Comparison of ENCODE assay signal across 15 cellular contexts in the genomic region with DNA sequence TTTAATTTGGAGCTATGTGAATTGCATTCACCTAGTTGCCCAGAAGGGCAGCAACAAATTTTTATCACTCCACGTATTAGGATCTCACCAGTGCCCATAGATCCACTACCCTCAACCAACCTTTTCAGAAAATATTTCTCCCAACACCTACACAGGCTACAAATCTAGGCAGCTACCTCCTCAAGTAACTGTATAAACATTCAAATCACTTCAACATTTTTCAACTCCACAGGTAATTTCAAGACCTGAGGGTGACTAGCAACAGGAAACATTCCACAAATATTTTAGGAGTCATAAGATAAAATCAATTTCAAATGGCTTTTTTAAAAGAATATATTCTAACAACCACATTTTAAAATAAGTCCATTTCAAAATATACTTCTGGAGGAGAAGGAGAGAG. TPM values are rescaled to one million over a fixed set of nuclear protein-coding genes. Genes with fewer than 3 reads are reported as not detected.
DNase-seq lines count a peak whose midpoint lies in the region; ATAC-seq and TF ChIP-seq lines count a peak whose summit lies in the region.
"Had no signal": no experiment of that assay in that cellular context is flagged by ENCODE, and none has a peak within 500 bp of the region (broad histone marks: within the 10 kb centered on the region; RNA-seq: fewer than 3 reads in every experiment).

No MANE protein-coding gene starts in this region.

- peak overlapping the region in 1 of 2 experiments; percentile 81 for H3K4ac ChIP-seq in mesenchymal stem cell (ENCODE audit: low read depth in 1 of 2, low read length in 2 of 2)

- H3K27ac Mint-ChIP-seq in CD8-positive, alpha-beta memory T cell = peak overlapping the region; percentile 40 to 99 (median 83)
- peak overlapping the region; percentile 98 for H3K27ac Mint-ChIP-seq in HFFc6
- peak overlapping the region; percentile 33 for H3K27ac Mint-ChIP-seq in activated T-helper 2 cell treated with anti-CD3 and anti-CD28 coated beads, Interferon-gamma antibody, Interleukin-2, Interleukin-4, amounts not matched to agents 10 μg/mL and 5 μg/mL and 100 μg/mL, durations not matched to agents 14 hours and 24 hours and 36 hours

- H3K36me3 ChIP-seq in CD8-positive, alpha-beta memory T cell (ENCODE audit: insufficient read depth, low read length) = no peaks in the 10 kb centered on the region
- no peaks in the 10 kb centered on the region for H3K36me3 ChIP-seq in mesenchymal stem cell (ENCODE audit: control insufficient read depth in 1 of 2, insufficient read depth in 2 of 2, low read depth in 1 of 2, low read length in 2 of 2)
- H3K36me3 ChIP-seq: BLaER1, tibial artery had no signal

- H3K23ac ChIP-seq in mesenchymal stem cell (ENCODE audit: low read length in 2 of 2) = no peak overlapping the region

- no peaks in the 10 kb centered on the region for H3K36me3 Mint-ChIP-seq in CD8-positive, alpha-beta memory T cell
- H3K36me3 Mint-ChIP-seq in HFFc6 (ENCODE audit: low read depth) = no peaks in the 10 kb centered on the region
- H3K36me3 Mint-ChIP-seq in activated T-helper 2 cell treated with anti-CD3 and anti-CD28 coated beads, Interferon-gamma antibody, Interleukin-2, Interleukin-4, amounts not matched to agents 10 μg/mL and 5 μg/mL and 100 μg/mL, durations not matched to agents 14 hours and 24 hours and 36 hours (ENCODE audit: low read depth) = peaks cover 5% of the 10 kb centered on the region
- H3K36me3 Mint-ChIP-seq: activated naive CD8-positive, alpha-beta T cell treated with anti-CD3 and anti-CD28 coated beads, Interleukin-2, amount 10 ng/mL, durations not matched to agents 7 days and 5 days had no signal

- H3K4me1 Mint-ChIP-seq in CD8-positive, alpha-beta memory T cell = peaks cover 32 to 43% (median 39%) of the 10 kb centered on the region in 3 donors
- peaks cover 65% of the 10 kb centered on the region for H3K4me1 Mint-ChIP-seq in HFFc6 (ENCODE audit: low read depth)
- H3K4me1 Mint-ChIP-seq in activated T-helper 2 cell treated with anti-CD3 and anti-CD28 coated beads, Interferon-gamma antibody, Interleukin-2, Interleukin-4, amounts not matched to agents 10 μg/mL and 5 μg/mL and 100 μg/mL, durations not matched to agents 14 hours and 24 hours and 36 hours (ENCODE audit: low read depth) = peaks cover 57% of the 10 kb centered on the region

- H3K79me1 ChIP-seq in mesenchymal stem cell (replicated peaks; ENCODE audit: low read length, poor library complexity, severe bottlenecking) = peaks cover 2% of the 10 kb centered on the region

- H4K8ac ChIP-seq in mesenchymal stem cell (ENCODE audit: low read length) = no peak overlapping the region

- H2BK5ac ChIP-seq in mesenchymal stem cell (ENCODE audit: low read depth, low read length, poor library complexity, severe bottlenecking) = no peak overlapping the region

- H2AK5ac ChIP-seq in mesenchymal stem cell (ENCODE audit: low read length, severe bottlenecking) = peak overlapping the region; percentile 59

- no peak overlapping the region for H2AFZ ChIP-seq in mesenchymal stem cell (ENCODE audit: low read depth, low read length)

- no peaks in the 10 kb centered on the region for H3K27me3 ChIP-seq in CD8-positive, alpha-beta memory T cell (ENCODE audit: insufficient read depth, low read length, poor library complexity, severe bottlenecking)
- no peaks in the 10 kb centered on the region for H3K27me3 ChIP-seq in mesenchymal stem cell (ENCODE audit: control insufficient read depth in 1 of 2, insufficient read depth in 1 of 2, low read length in 2 of 2)
- H3K27me3 ChIP-seq: BLaER1, tibial artery had no signal

- WGBS in mesenchymal stem cell = 88% methylated on average over 1 of the region's 1 CpG

- POLR2A ChIA-PET in CD8-positive, alpha-beta memory T cell (lab: Charles Lee) = no interaction called here

- H2BK120ac ChIP-seq in mesenchymal stem cell (ENCODE audit: low read depth, low read length) = peak overlapping the region; percentile 73

- H4K91ac ChIP-seq in mesenchymal stem cell (ENCODE audit: low read length) = no peak overlapping the region

- CTCF ChIA-PET in CD8-positive, alpha-beta memory T cell (lab: Charles Lee) = interaction anchor here (1.2 kb wide), 1 partner anchor 12 kb away, joined by 3 read pairs; the partner anchor contains the start of gene PHLDA1

- H3K9me3 ChIP-seq in CD8-positive, alpha-beta memory T cell (ENCODE audit: low read length) = no peaks in the 10 kb centered on the region
- H3K9me3 ChIP-seq in mesenchymal stem cell (ENCODE audit: control insufficient read depth, low read length) = no peaks in the 10 kb centered on the region
- H3K9me3 ChIP-seq: BLaER1, tibial artery had no signal

- H2BK12ac ChIP-seq in mesenchymal stem cell (ENCODE audit: low read length in 2 of 2) = peak overlapping the region in 1 of 2 experiments; percentile 89

- no peak overlapping the region for H3K4me3 ChIP-seq in CD8-positive, alpha-beta memory T cell (ENCODE audit: low read length)
- no peak overlapping the region for H3K4me3 ChIP-seq in mesenchymal stem cell (ENCODE audit: insufficient read depth in 1 of 2, low read depth in 1 of 2, low read length in 2 of 2)
- H3K4me3 ChIP-seq: BLaER1, tibial artery had no signal

- H3K14ac ChIP-seq in mesenchymal stem cell (ENCODE audit: low read length in 2 of 2) = no peak overlapping the region

- no peak for TF ChIP-seq POLR2A in erythroblast (IDR thresholded peaks at IDR 0.05; ENCODE audit: low read length)

- intact Hi-C loops in activated T-helper 2 cell treated with anti-CD3 and anti-CD28 coated beads, Interferon-gamma antibody, Interleukin-2, Interleukin-4, amounts not matched to agents 10 μg/mL and 5 μg/mL and 100 μg/mL, durations not matched to agents 14 hours and 24 hours and 36 hours (cut with micrococcal nuclease) = no loop called here

- peaks cover 30% of the 10 kb centered on the region for H3K4me1 ChIP-seq in CD8-positive, alpha-beta memory T cell (ENCODE audit: insufficient read depth, low read length)
- peaks cover 6% of the 10 kb centered on the region for H3K4me1 ChIP-seq in mesenchymal stem cell (ENCODE audit: control insufficient read depth, insufficient read depth, low read depth, low read length)

- no peak for DNase-seq in CD8-positive, alpha-beta memory T cell
- DNase-seq in HFFc6 (no peak), mesenchymal stem cell (no peak), erythroblast (lab: John Stamatoyannopoulos, UW) (no peak), NCI-H748 treated with DMSO at 0.1 percent for 48 hours (lab: John Stamatoyannopoulos, UW) (no peak), NCI-H2081 treated with DMSO at 0.1 percent for 48 hours (lab: John Stamatoyannopoulos, UW) (no peak)
- DNase-seq in activated T-helper 2 cell treated with anti-CD3 and anti-CD28 coated beads, Interferon-gamma antibody, Interleukin-2, Interleukin-4, amounts not matched to agents 10 μg/mL and 5 μg/mL and 100 μg/mL, durations not matched to agents 14 hours and 24 hours and 36 hours (ENCODE audit: low spot score) = no peak
- DNase-seq: activated naive CD8-positive, alpha-beta T cell treated with anti-CD3 and anti-CD28 coated beads, Interleukin-2, amount 10 ng/mL, durations not matched to agents 7 days and 5 days; DND-41; SHP77; stimulated activated CD4-positive, alpha-beta T cell treated with anti-CD3 and anti-CD28 coated beads, Interleukin-2, amount 100 ng/mL, for 24 hours; stimulated activated CD8-positive, alpha-beta memory T cell treated with anti-CD3 and anti-CD28 coated beads, Interleukin-4, amount 100 ng/mL, for 48 hours; tibial artery had no signal

- ATAC-seq in GM21423 (IDR thresholded peaks at IDR 0.05; ENCODE audit: unreplicated experiment) = no peak

- H3K4me2 ChIP-seq in mesenchymal stem cell (ENCODE audit: low read length, poor library complexity, severe bottlenecking) = no peak overlapping the region
- H3K4me2 ChIP-seq: BLaER1 had no signal

- no peak overlapping the region for H2BK15ac ChIP-seq in mesenchymal stem cell (ENCODE audit: low read depth, poor library complexity, severe bottlenecking)

- H3K9ac ChIP-seq in mesenchymal stem cell (ENCODE audit: low read length) = peak overlapping the region; percentile 35
- H3K9ac ChIP-seq: BLaER1 had no signal

- no peak overlapping the region for H3K4me3 Mint-ChIP-seq in CD8-positive, alpha-beta memory T cell
- no peak overlapping the region for H3K4me3 Mint-ChIP-seq in HFFc6
- no peak overlapping the region for H3K4me3 Mint-ChIP-seq in activated T-helper 2 cell treated with anti-CD3 and anti-CD28 coated beads, Interferon-gamma antibody, Interleukin-2, Interleukin-4, amounts not matched to agents 10 μg/mL and 5 μg/mL and 100 μg/mL, durations not matched to agents 14 hours and 24 hours and 36 hours (ENCODE audit: low read depth)

- H3K27me3 Mint-ChIP-seq in CD8-positive, alpha-beta memory T cell = peaks cover 0 to 2% of the 10 kb centered on the region in 2 donors
- H3K27me3 Mint-ChIP-seq in HFFc6 (ENCODE audit: insufficient read depth) = peaks cover 6% of the 10 kb centered on the region; the same call in 1 of the 2 replicates
- no peaks in the 10 kb centered on the region for H3K27me3 Mint-ChIP-seq in activated T-helper 2 cell treated with anti-CD3 and anti-CD28 coated beads, Interferon-gamma antibody, Interleukin-2, Interleukin-4, amounts not matched to agents 10 μg/mL and 5 μg/mL and 100 μg/mL, durations not matched to agents 14 hours and 24 hours and 36 hours (ENCODE audit: low read depth)

- no peak for TF ChIP-seq CTCF in HFFc6 (IDR thresholded peaks at IDR 0.05)

- H3K18ac ChIP-seq in mesenchymal stem cell (ENCODE audit: low read depth in 1 of 2, low read length in 2 of 2) = no peak overlapping the region

- H3K9me3 Mint-ChIP-seq in CD8-positive, alpha-beta memory T cell = no peaks in the 10 kb centered on the region
- no peaks in the 10 kb centered on the region for H3K9me3 Mint-ChIP-seq in HFFc6
- H3K9me3 Mint-ChIP-seq in activated T-helper 2 cell treated with anti-CD3 and anti-CD28 coated beads, Interferon-gamma antibody, Interleukin-2, Interleukin-4, amounts not matched to agents 10 μg/mL and 5 μg/mL and 100 μg/mL, durations not matched to agents 14 hours and 24 hours and 36 hours = no peaks in the 10 kb centered on the region
- H3K9me3 Mint-ChIP-seq: activated naive CD8-positive, alpha-beta T cell treated with anti-CD3 and anti-CD28 coated beads, Interleukin-2, amount 10 ng/mL, durations not matched to agents 7 days and 5 days had no signal

- no peak overlapping the region for H3K27ac ChIP-seq in CD8-positive, alpha-beta memory T cell (ENCODE audit: low read depth, low read length)
- H3K27ac ChIP-seq in mesenchymal stem cell (ENCODE audit: low read length, poor library complexity, severe bottlenecking) = peak overlapping the region; percentile 76
- H3K27ac ChIP-seq: BLaER1, tibial artery had no signal

RNA-seq across cellular contexts. Expression of gene PHLDA1, which starts 12.9 kb away (rescaled TPM):
- 10 to 100 TPM; 43.3 to 43.4 TPM for total RNA-seq in CD8-positive, alpha-beta memory T cell
- polyA plus RNA-seq in CD8-positive, alpha-beta memory T cell = 2.1 TPM
- 10 to 100 TPM; 49.2 to 81.5 (median 76.2) TPM for total RNA-seq in HFFc6 (2021; fragmentation: NEBNext Ultra II Directional; extraction: Animal tissue kit (Norgen Biotek cat#: 25700))
- total RNA-seq in activated T-helper 2 cell treated with anti-CD3 and anti-CD28 coated beads, Interferon-gamma antibody, Interleukin-2, Interleukin-4, amounts not matched to agents 10 μg/mL and 5 μg/mL and 100 μg/mL, durations not matched to agents 14 hours and 24 hours and 36 hours = 43.2 and 44.2 TPM in 2 replicates
- polyA plus RNA-seq in mesenchymal stem cell (2013, experiment 1 of 2) = 90.2 TPM
- polyA plus RNA-seq in mesenchymal stem cell (2013, experiment 2 of 2) = 90.9 TPM

Comparison
In these comparisons a context has a peak if more than half of its experiments do, and no peak if none do; other contexts are left out.
1. H3K27ac Mint-ChIP-seq: peak in every context shown above with its lines; median percentile 98 in HFFc6; 83 in CD8-positive, alpha-beta memory T cell; 33 in activated T-helper 2 cell treated with anti-CD3 and anti-CD28 coated beads, Interferon-gamma antibody, Interleukin-2, Interleukin-4, amounts not matched to agents 10 μg/mL and 5 μg/mL and 100 μg/mL, durations not matched to agents 14 hours and 24 hours and 36 hours.